1 cellular context compared by ENCODE assay signal in the genomic region with DNA sequence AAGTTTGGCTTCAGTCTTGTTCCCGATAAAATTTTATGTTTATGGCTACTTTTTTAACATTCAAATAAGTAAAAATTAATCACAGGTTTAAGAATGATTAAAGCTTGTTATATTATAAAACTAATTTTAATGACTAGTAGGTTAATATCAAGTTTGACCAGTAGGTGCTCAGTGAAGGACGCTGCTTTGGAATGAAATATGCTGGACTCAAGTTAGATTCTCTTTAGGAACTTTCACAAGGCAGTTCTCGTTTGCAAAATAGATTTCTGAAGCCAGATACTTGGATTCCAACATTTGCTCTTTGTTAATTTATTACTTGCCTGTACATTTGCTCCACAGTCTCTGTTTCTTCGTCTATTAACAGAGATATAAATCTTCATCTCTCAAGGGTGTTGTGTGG.
TF ChIP-seq lines count a peak whose summit lies in the region.

No MANE protein-coding gene starts in this region.

TF ChIP-seq in WTC11, 78 proteins besides CTCF, POLR2A, EP300 and RAD21 (continued from another document):
- TF ChIP-seq, protein P1, sequence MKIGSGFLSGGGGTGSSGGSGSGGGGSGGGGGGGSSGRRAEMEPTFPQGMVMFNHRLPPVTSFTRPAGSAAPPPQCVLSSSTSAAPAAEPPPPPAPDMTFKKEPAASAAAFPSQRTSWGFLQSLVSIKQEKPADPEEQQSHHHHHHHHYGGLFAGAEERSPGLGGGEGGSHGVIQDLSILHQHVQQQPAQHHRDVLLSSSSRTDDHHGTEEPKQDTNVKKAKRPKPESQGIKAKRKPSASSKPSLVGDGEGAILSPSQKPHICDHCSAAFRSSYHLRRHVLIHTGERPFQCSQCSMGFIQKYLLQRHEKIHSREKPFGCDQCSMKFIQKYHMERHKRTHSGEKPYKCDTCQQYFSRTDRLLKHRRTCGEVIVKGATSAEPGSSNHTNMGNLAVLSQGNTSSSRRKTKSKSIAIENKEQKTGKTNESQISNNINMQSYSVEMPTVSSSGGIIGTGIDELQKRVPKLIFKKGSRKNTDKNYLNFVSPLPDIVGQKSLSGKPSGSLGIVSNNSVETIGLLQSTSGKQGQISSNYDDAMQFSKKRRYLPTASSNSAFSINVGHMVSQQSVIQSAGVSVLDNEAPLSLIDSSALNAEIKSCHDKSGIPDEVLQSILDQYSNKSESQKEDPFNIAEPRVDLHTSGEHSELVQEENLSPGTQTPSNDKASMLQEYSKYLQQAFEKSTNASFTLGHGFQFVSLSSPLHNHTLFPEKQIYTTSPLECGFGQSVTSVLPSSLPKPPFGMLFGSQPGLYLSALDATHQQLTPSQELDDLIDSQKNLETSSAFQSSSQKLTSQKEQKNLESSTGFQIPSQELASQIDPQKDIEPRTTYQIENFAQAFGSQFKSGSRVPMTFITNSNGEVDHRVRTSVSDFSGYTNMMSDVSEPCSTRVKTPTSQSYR (CRISPR knock-in tag; IDR thresholded peaks at IDR 0.05) = no peak
- no peak for TF ChIP-seq ZNF121 (CRISPR knock-in tag; IDR thresholded peaks at IDR 0.05)
- no peak for TF ChIP-seq CREB1 (CRISPR knock-in tag; IDR thresholded peaks at IDR 0.05)
- TF ChIP-seq, protein P2, sequence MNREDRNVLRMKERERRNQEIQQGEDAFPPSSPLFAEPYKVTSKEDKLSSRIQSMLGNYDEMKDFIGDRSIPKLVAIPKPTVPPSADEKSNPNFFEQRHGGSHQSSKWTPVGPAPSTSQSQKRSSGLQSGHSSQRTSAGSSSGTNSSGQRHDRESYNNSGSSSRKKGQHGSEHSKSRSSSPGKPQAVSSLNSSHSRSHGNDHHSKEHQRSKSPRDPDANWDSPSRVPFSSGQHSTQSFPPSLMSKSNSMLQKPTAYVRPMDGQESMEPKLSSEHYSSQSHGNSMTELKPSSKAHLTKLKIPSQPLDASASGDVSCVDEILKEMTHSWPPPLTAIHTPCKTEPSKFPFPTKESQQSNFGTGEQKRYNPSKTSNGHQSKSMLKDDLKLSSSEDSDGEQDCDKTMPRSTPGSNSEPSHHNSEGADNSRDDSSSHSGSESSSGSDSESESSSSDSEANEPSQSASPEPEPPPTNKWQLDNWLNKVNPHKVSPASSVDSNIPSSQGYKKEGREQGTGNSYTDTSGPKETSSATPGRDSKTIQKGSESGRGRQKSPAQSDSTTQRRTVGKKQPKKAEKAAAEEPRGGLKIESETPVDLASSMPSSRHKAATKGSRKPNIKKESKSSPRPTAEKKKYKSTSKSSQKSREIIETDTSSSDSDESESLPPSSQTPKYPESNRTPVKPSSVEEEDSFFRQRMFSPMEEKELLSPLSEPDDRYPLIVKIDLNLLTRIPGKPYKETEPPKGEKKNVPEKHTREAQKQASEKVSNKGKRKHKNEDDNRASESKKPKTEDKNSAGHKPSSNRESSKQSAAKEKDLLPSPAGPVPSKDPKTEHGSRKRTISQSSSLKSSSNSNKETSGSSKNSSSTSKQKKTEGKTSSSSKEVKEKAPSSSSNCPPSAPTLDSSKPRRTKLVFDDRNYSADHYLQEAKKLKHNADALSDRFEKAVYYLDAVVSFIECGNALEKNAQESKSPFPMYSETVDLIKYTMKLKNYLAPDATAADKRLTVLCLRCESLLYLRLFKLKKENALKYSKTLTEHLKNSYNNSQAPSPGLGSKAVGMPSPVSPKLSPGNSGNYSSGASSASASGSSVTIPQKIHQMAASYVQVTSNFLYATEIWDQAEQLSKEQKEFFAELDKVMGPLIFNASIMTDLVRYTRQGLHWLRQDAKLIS (CRISPR knock-in tag; IDR thresholded peaks at IDR 0.05; ENCODE audit: borderline replicate concordance) = no peak
- TF ChIP-seq ZNF317 (CRISPR knock-in tag; IDR thresholded peaks at IDR 0.05; ENCODE audit: borderline replicate concordance, low read depth) = no peak
- TF ChIP-seq, protein P3, sequence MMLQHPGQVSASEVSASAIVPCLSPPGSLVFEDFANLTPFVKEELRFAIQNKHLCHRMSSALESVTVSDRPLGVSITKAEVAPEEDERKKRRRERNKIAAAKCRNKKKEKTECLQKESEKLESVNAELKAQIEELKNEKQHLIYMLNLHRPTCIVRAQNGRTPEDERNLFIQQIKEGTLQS (CRISPR knock-in tag; conservative IDR thresholded peaks at IDR 0.05) = no peak
- TF ChIP-seq GABPB1 (CRISPR knock-in tag; IDR thresholded peaks at IDR 0.05) = no peak
- TF ChIP-seq RORB (CRISPR knock-in tag; IDR thresholded peaks at IDR 0.05) = no peak
- no peak for TF ChIP-seq HMGA2 (CRISPR knock-in tag; IDR thresholded peaks at IDR 0.05)
- TF ChIP-seq NR2C2 (CRISPR knock-in tag; IDR thresholded peaks at IDR 0.05) = no peak
- no peak for TF ChIP-seq ZBTB21 (CRISPR knock-in tag; IDR thresholded peaks at IDR 0.05; ENCODE audit: borderline replicate concordance)
- TF ChIP-seq KAT7 (CRISPR knock-in tag; IDR thresholded peaks at IDR 0.05; ENCODE audit: borderline replicate concordance) = no peak
TF ChIP-seq in WTC11: peak in this region for 0.
